Comparison of ENCODE assay signal across 21 cellular contexts in genomic region chr5:19564036-19564435, GRCh38.
DNase-seq lines count a peak whose midpoint lies in the region; ATAC-seq and TF ChIP-seq lines count a peak whose summit lies in the region.
"Had no signal": no experiment of that assay in that cellular context is flagged by ENCODE, and none has a peak within 500 bp of the region (broad histone marks: within the 10 kb centered on the region; RNA-seq: fewer than 3 reads in every experiment).

No MANE protein-coding gene starts in this region.

- no peak for TF ChIP-seq POLR2A in body of pancreas (IDR thresholded peaks at IDR 0.05)

- in situ Hi-C loops in G401 (cut with HindIII; ENCODE audit: low sequenced_read_pairs): no loop called here

- WGBS in body of pancreas, 2 donors: 74 to 80% methylated on average over 2 of the region's 2 CpGs

- TF ChIP-seq CTCF in body of pancreas (IDR thresholded peaks at IDR 0.05): no peak

- ATAC-seq in GM21723 (IDR thresholded peaks at IDR 0.05; ENCODE audit: unreplicated experiment) (no peak), body of pancreas (no peak)
- ATAC-seq: activated T-cell treated with anti-CD3 and anti-CD28 coated beads, Interleukin-2, amount 50 U/mL, for 72 hours; gastroesophageal sphincter; GM23338; pancreas had no signal

- no peaks in the 10 kb centered on the region for H3K4me1 ChIP-seq in body of pancreas
- H3K4me1 ChIP-seq: gastroesophageal sphincter, pancreas had no signal

- no peaks in the 10 kb centered on the region for H3K9me3 ChIP-seq in body of pancreas
- H3K9me3 ChIP-seq: gastroesophageal sphincter, pancreas had no signal

- no peak overlapping the region for H3K4me3 ChIP-seq in body of pancreas
- H3K4me3 ChIP-seq: cardiac muscle cell, gastroesophageal sphincter, GM23338, pancreas had no signal

- no peaks in the 10 kb centered on the region for H3K27me3 ChIP-seq in body of pancreas
- H3K27me3 ChIP-seq: cardiac muscle cell, gastroesophageal sphincter, pancreas had no signal

- no peaks in the 10 kb centered on the region for H3K36me3 ChIP-seq in body of pancreas (replicated peaks in 1 of 2; ENCODE audit: insufficient read depth in 1 of 2, low read depth in 2 of 2)
- H3K36me3 ChIP-seq: cardiac muscle cell, gastroesophageal sphincter, pancreas, WERI-Rb-1 had no signal

- DNase-seq in COR-L47 (lab: John Stamatoyannopoulos, UW) (peak; percentile 25), G401 (ENCODE audit: low spot score) (peak; percentile 90), NCI-H524 (lab: John Stamatoyannopoulos, UW) (peak; percentile 84 to 92), cerebellar nuclear complex (lab: John Stamatoyannopoulos, UW) (peak; percentile 25 to 58), body of pancreas (no peak), hepatic stellate cell (ENCODE audit: low spot score) (no peak)
- DNase-seq: activated CD4-positive, alpha-beta T cell treated with anti-CD3 and anti-CD28 coated beads, Interleukin-2, amount 10 ng/mL, durations not matched to agents 24 days and 14 days; activated naive CD4-positive, alpha-beta T cell treated with anti-CD3 and anti-CD28 coated beads for 36 hours; activated T-cell treated with anti-CD3 and anti-CD28 coated beads, Interleukin-2, amount 50 U/mL, for 72 hours; amniotic stem cell; dermis blood vessel endothelial cell; GF-D8; KG1; pancreas; right cardiac atrium; stimulated activated CD4-positive, alpha-beta T cell treated with anti-CD3 and anti-CD28 coated beads, Interleukin-4, amount 100 ng/mL, for 1 hour; WERI-Rb-1 had no signal

- intact Hi-C loops in body of pancreas (cut with DNase I): no loop called here

- no peak overlapping the region for H3K27ac ChIP-seq in body of pancreas
- H3K27ac ChIP-seq: cardiac muscle cell, gastroesophageal sphincter, pancreas, WERI-Rb-1 had no signal

Comparison
In these comparisons a context has a peak if more than half of its experiments do, and no peak if none do; other contexts are left out.
1. DNase-seq: peak in COR-L47 (single experiment), G401 (single experiment), NCI-H524 (2 of 2) and cerebellar nuclear complex (2 of 2); none in body of pancreas (0 of 4) and hepatic stellate cell (single experiment).